Comparison of ENCODE assay signal across 9 cellular contexts in genomic region chr14:63737582-63738006, GRCh38. TPM values are rescaled to one million over a fixed set of nuclear protein-coding genes. Genes with fewer than 3 reads are reported as not detected.
DNase-seq lines count a peak whose midpoint lies in the region; ATAC-seq and TF ChIP-seq lines count a peak whose summit lies in the region.
"Had no signal": no experiment of that assay in that cellular context is flagged by ENCODE, and none has a peak within 500 bp of the region (broad histone marks: within the 10 kb centered on the region; RNA-seq: fewer than 3 reads in every experiment).

No MANE protein-coding gene starts in this region.

- no peak overlapping the region for H4K91ac ChIP-seq in mesenchymal stem cell (ENCODE audit: low read length)

- no peak overlapping the region for H2BK5ac ChIP-seq in mesenchymal stem cell (ENCODE audit: low read depth, low read length, poor library complexity, severe bottlenecking)

- POLR2A ChIA-PET in activated CD4-positive, alpha-beta T cell treated with anti-CD3 and anti-CD28 coated beads for 36 hours (lab: Charles Lee), result no interaction called here

- no peak overlapping the region for H3K27ac ChIP-seq in vagina
- H3K27ac ChIP-seq in mesenchymal stem cell (ENCODE audit: low read length, poor library complexity, severe bottlenecking), result no peak overlapping the region

- H2BK15ac ChIP-seq in mesenchymal stem cell (ENCODE audit: low read depth, poor library complexity, severe bottlenecking), result no peak overlapping the region

- H3K27me3 Mint-ChIP-seq in activated CD4-positive, alpha-beta T cell treated with anti-CD3 and anti-CD28 coated beads for 36 hours, result no peaks in the 10 kb centered on the region

- intact Hi-C loops in activated CD4-positive, alpha-beta T cell treated with anti-CD3 and anti-CD28 coated beads for 36 hours (cut with DNase I, micrococcal nuclease), result no loop called here
- intact Hi-C loops in vagina (cut with DNase I), result no loop called here

- no peak overlapping the region for H3K18ac ChIP-seq in mesenchymal stem cell (ENCODE audit: low read depth in 1 of 2, low read length in 2 of 2)

- H2AK5ac ChIP-seq in mesenchymal stem cell (ENCODE audit: low read length, severe bottlenecking), result no peak overlapping the region

- no peaks in the 10 kb centered on the region for H3K9me3 Mint-ChIP-seq in activated CD4-positive, alpha-beta T cell treated with anti-CD3 and anti-CD28 coated beads for 36 hours (ENCODE audit: low read depth)

- H3K79me1 ChIP-seq in mesenchymal stem cell (replicated peaks; ENCODE audit: low read length, poor library complexity, severe bottlenecking), result no peaks in the 10 kb centered on the region

- H3K9ac ChIP-seq in mesenchymal stem cell (ENCODE audit: low read length), result no peak overlapping the region

- H3K27ac Mint-ChIP-seq in activated CD4-positive, alpha-beta T cell treated with anti-CD3 and anti-CD28 coated beads for 36 hours, result peak overlapping the region; percentile 64

- H2AFZ ChIP-seq in mesenchymal stem cell (ENCODE audit: low read depth, low read length), result no peak overlapping the region

- H3K23ac ChIP-seq in mesenchymal stem cell (ENCODE audit: low read length in 2 of 2), result no peak overlapping the region

- no peak overlapping the region for H3K4me3 Mint-ChIP-seq in activated CD4-positive, alpha-beta T cell treated with anti-CD3 and anti-CD28 coated beads for 36 hours

- H3K36me3 ChIP-seq in vagina, result no peaks in the 10 kb centered on the region
- no peaks in the 10 kb centered on the region for H3K36me3 ChIP-seq in mesenchymal stem cell (ENCODE audit: control insufficient read depth in 1 of 2, insufficient read depth in 2 of 2, low read depth in 1 of 2, low read length in 2 of 2)

- H3K4ac ChIP-seq in mesenchymal stem cell (ENCODE audit: low read depth in 1 of 2, low read length in 2 of 2), result no peak overlapping the region

- peaks cover 12% of the 10 kb centered on the region for H3K4me1 Mint-ChIP-seq in activated CD4-positive, alpha-beta T cell treated with anti-CD3 and anti-CD28 coated beads for 36 hours

- WGBS in mesenchymal stem cell, result 100% methylated on average over 1 of the region's 1 CpG

- H3K4me3 ChIP-seq in vagina, result no peak overlapping the region
- H3K4me3 ChIP-seq in mesenchymal stem cell (ENCODE audit: insufficient read depth in 1 of 2, low read depth in 1 of 2, low read length in 2 of 2), result no peak overlapping the region

- no peak overlapping the region for H3K4me2 ChIP-seq in mesenchymal stem cell (ENCODE audit: low read length, poor library complexity, severe bottlenecking)

- H2BK120ac ChIP-seq in mesenchymal stem cell (ENCODE audit: low read depth, low read length), result no peak overlapping the region

- H3K9me3 ChIP-seq in vagina (no peaks in the 10 kb centered on the region), mesenchymal stem cell (ENCODE audit: control insufficient read depth, low read length) (no peaks in the 10 kb centered on the region)

- DNase-seq in activated CD4-positive, alpha-beta T cell treated with anti-CD3 and anti-CD28 coated beads for 36 hours, result no peak
- no peak for DNase-seq in activated CD4-positive, alpha-beta T cell treated with anti-CD3 and anti-CD28 coated beads, Interleukin-2, amount 50 U/mL, for 4 hours
- DNase-seq in astrocyte of the hippocampus (ENCODE audit: low read depth, low spot score), result peak; percentile 20
- no peak for DNase-seq in stimulated activated CD4-positive, alpha-beta T cell treated with anti-CD3 and anti-CD28 coated beads, Interleukin-4, amount 100 ng/mL, for 24 hours
- no peak for DNase-seq in vagina (ENCODE audit: extremely low spot score in 2 of 2)
- DNase-seq in mesenchymal stem cell, result no peak
- DNase-seq: 8988T had no signal

- TF ChIP-seq POLR2A in vagina (IDR thresholded peaks at IDR 0.05), result no peak

- no peak overlapping the region for H4K8ac ChIP-seq in mesenchymal stem cell (ENCODE audit: low read length)

- ATAC-seq in activated CD4-positive, alpha-beta T cell treated with anti-CD3 and anti-CD28 coated beads for 36 hours, result peak; percentile 89
- ATAC-seq in GM21423 (IDR thresholded peaks at IDR 0.05; ENCODE audit: unreplicated experiment), result peak; percentile 96
- peak; percentile 94 for ATAC-seq in HG03159 (IDR thresholded peaks at IDR 0.05; ENCODE audit: unreplicated experiment)

- TF ChIP-seq CTCF in vagina (IDR thresholded peaks at IDR 0.05), result no peak

- H2BK12ac ChIP-seq in mesenchymal stem cell (ENCODE audit: low read length in 2 of 2), result no peak overlapping the region

- H3K14ac ChIP-seq in mesenchymal stem cell (ENCODE audit: low read length in 2 of 2), result no peak overlapping the region

- no peaks in the 10 kb centered on the region for H3K36me3 Mint-ChIP-seq in activated CD4-positive, alpha-beta T cell treated with anti-CD3 and anti-CD28 coated beads for 36 hours (ENCODE audit: low read depth)

- CTCF ChIA-PET in activated CD4-positive, alpha-beta T cell treated with anti-CD3 and anti-CD28 coated beads for 36 hours (lab: Charles Lee), result interaction anchor here (0.6 to 0.7 kb wide), 2 partner anchors 15 to 575 kb away, joined by 3 read pairs; no protein-coding TSS in a partner anchor

- H3K27me3 ChIP-seq in vagina (no peaks in the 10 kb centered on the region), mesenchymal stem cell (ENCODE audit: control insufficient read depth in 1 of 2, insufficient read depth in 1 of 2, low read length in 2 of 2) (no peaks in the 10 kb centered on the region)

- H3K4me1 ChIP-seq in vagina, result no peaks in the 10 kb centered on the region
- H3K4me1 ChIP-seq in mesenchymal stem cell (ENCODE audit: control insufficient read depth, insufficient read depth, low read depth, low read length), result peaks cover 1% of the 10 kb centered on the region

RNA-seq across cellular contexts. Expression of gene SGPP1, which starts 9.7 kb away (rescaled TPM):
- 10 to 100 TPM in 1 of 2 experiments, 1 to 10 TPM in 1; 8.6 to 10.4 TPM for total RNA-seq in activated CD4-positive, alpha-beta T cell treated with anti-CD3 and anti-CD28 coated beads for 36 hours
- total RNA-seq in vagina, result 21.1 TPM
- 18.8 TPM for polyA plus RNA-seq in mesenchymal stem cell (2013, experiment 1 of 2)
- 21.8 TPM for polyA plus RNA-seq in mesenchymal stem cell (2013, experiment 2 of 2)
